In genomic region chr20:42041000-42041565, GRCh38 we compare ENCODE assay signal across 22 cellular contexts.
DNase-seq lines count a peak whose midpoint lies in the region; ATAC-seq and TF ChIP-seq lines count a peak whose summit lies in the region.
"Had no signal": no experiment of that assay in that cellular context is flagged by ENCODE, and none has a peak within 500 bp of the region (broad histone marks: within the 10 kb centered on the region; RNA-seq: fewer than 3 reads in every experiment).

No MANE protein-coding gene starts in this region.

- H3K27me3 ChIP-seq in Loucy (ENCODE audit: insufficient read depth, low read length, poor library complexity, severe bottlenecking) (no peaks in the 10 kb centered on the region), smooth muscle cell (ENCODE audit: low read depth) (peaks cover 19% of the 10 kb centered on the region), tibial nerve (no peaks in the 10 kb centered on the region)
- H3K27me3 ChIP-seq: body of pancreas, upper lobe of left lung had no signal

- peaks cover 7% of the 10 kb centered on the region for H3K9me3 Mint-ChIP-seq in chondrocyte (ENCODE audit: low read depth)
- no peaks in the 10 kb centered on the region for H3K9me3 Mint-ChIP-seq in activated CD4-positive, alpha-beta T cell treated with anti-CD3 and anti-CD28 coated beads for 36 hours (ENCODE audit: low read depth)
- no peaks in the 10 kb centered on the region for H3K9me3 Mint-ChIP-seq in activated CD8-positive, alpha-beta T cell treated with anti-CD3 and anti-CD28 coated beads for 36 hours

- H3K4me1 Mint-ChIP-seq in chondrocyte (ENCODE audit: low read depth), result no peaks in the 10 kb centered on the region
- H3K4me1 Mint-ChIP-seq in activated CD4-positive, alpha-beta T cell treated with anti-CD3 and anti-CD28 coated beads for 36 hours, result no peaks in the 10 kb centered on the region
- H3K4me1 Mint-ChIP-seq in activated CD8-positive, alpha-beta T cell treated with anti-CD3 and anti-CD28 coated beads for 36 hours (ENCODE audit: low read depth), result no peaks in the 10 kb centered on the region
- H3K4me1 Mint-ChIP-seq: stimulated activated memory B cell treated with anti-CD40 and anti-IgM and Interleukin-4, amounts not matched to agents 10 μg/mL and 1 μg/mL and 100 μg/mL, for 72 hours had no signal

- no peak overlapping the region for H3K4me3 ChIP-seq in Loucy (ENCODE audit: low read length, poor library complexity, severe bottlenecking)
- H3K4me3 ChIP-seq in smooth muscle cell, result no peak overlapping the region
- no peak overlapping the region for H3K4me3 ChIP-seq in tibial nerve
- H3K4me3 ChIP-seq: body of pancreas, upper lobe of left lung had no signal

- TF ChIP-seq EP300 in tibial nerve (IDR thresholded peaks at IDR 0.05), result no peak

- WGBS in smooth muscle cell (ENCODE audit: low lambda C conversion rate), result 45% methylated on average over 6 of the region's 6 CpGs
- WGBS in tibial nerve, 2 donors, result 36 to 37% methylated on average over 6 of the region's 6 CpGs

- no peak overlapping the region for H3K27ac Mint-ChIP-seq in chondrocyte (ENCODE audit: unreplicated experiment)
- H3K27ac Mint-ChIP-seq in activated CD4-positive, alpha-beta T cell treated with anti-CD3 and anti-CD28 coated beads for 36 hours, result no peak overlapping the region
- no peak overlapping the region for H3K27ac Mint-ChIP-seq in activated CD8-positive, alpha-beta T cell treated with anti-CD3 and anti-CD28 coated beads for 36 hours
- H3K27ac Mint-ChIP-seq: stimulated activated memory B cell treated with anti-CD40 and anti-IgM and Interleukin-4, amounts not matched to agents 10 μg/mL and 1 μg/mL and 100 μg/mL, for 72 hours had no signal

- H3K79me2 ChIP-seq in Loucy (ENCODE audit: insufficient read depth, low read length) (no peaks in the 10 kb centered on the region), smooth muscle cell (ENCODE audit: low read depth) (no peaks in the 10 kb centered on the region)

- H3K36me3 Mint-ChIP-seq in chondrocyte (ENCODE audit: low read depth), result no peaks in the 10 kb centered on the region
- H3K36me3 Mint-ChIP-seq in activated CD4-positive, alpha-beta T cell treated with anti-CD3 and anti-CD28 coated beads for 36 hours (ENCODE audit: low read depth), result no peaks in the 10 kb centered on the region
- H3K36me3 Mint-ChIP-seq in activated CD8-positive, alpha-beta T cell treated with anti-CD3 and anti-CD28 coated beads for 36 hours (ENCODE audit: low read depth), result no peaks in the 10 kb centered on the region
- H3K36me3 Mint-ChIP-seq: stimulated activated memory B cell treated with anti-CD40 and anti-IgM and Interleukin-4, amounts not matched to agents 10 μg/mL and 1 μg/mL and 100 μg/mL, for 72 hours had no signal

- H2AFZ ChIP-seq in Loucy (ENCODE audit: low read length) (no peak overlapping the region), smooth muscle cell (ENCODE audit: low read depth) (no peak overlapping the region)

- ATAC-seq in activated CD4-positive, alpha-beta T cell treated with anti-CD3 and anti-CD28 coated beads for 36 hours, result no peak
- no peak for ATAC-seq in activated CD8-positive, alpha-beta T cell treated with anti-CD3 and anti-CD28 coated beads for 36 hours
- ATAC-seq: body of pancreas; stimulated activated memory B cell treated with anti-CD40 and anti-IgM and Interleukin-4, amounts not matched to agents 10 μg/mL and 1 μg/mL and 100 μg/mL, for 72 hours had no signal

- peak; percentile 43 for TF ChIP-seq CTCF in Loucy (conservative IDR thresholded peaks at IDR 0.05; ENCODE audit: low read length)
- peak; percentile 27 for TF ChIP-seq CTCF in chondrocyte (IDR thresholded peaks at IDR 0.05)
- TF ChIP-seq CTCF in smooth muscle cell (IDR thresholded peaks at IDR 0.05; ENCODE audit: borderline replicate concordance, insufficient read depth, poor library complexity, severe bottlenecking), result peak; percentile 46
- TF ChIP-seq CTCF in tibial nerve (IDR thresholded peaks at IDR 0.05), result peak in 1 of 5 experiments; percentile 32
- TF ChIP-seq CTCF in activated CD8-positive, alpha-beta T cell treated with anti-CD3 and anti-CD28 coated beads for 36 hours (IDR thresholded peaks at IDR 0.05), result no peak

- H3K4me2 ChIP-seq in Loucy (ENCODE audit: low read depth, low read length, poor library complexity, severe bottlenecking) (no peak overlapping the region), smooth muscle cell (no peak overlapping the region)

- TF ChIP-seq POLR2A in tibial nerve (IDR thresholded peaks at IDR 0.05), result no peak

- CTCF ChIA-PET in activated CD4-positive, alpha-beta T cell treated with anti-CD3 and anti-CD28 coated beads for 36 hours (lab: Charles Lee), result no interaction called here
- CTCF ChIA-PET in activated CD8-positive, alpha-beta T cell treated with anti-CD3 and anti-CD28 coated beads for 36 hours (lab: Charles Lee), result interaction anchor here (0.9 kb wide), 1 partner anchor 10 kb away, joined by 3 read pairs; no protein-coding TSS in a partner anchor

- intact Hi-C loops in activated CD4-positive, alpha-beta T cell treated with anti-CD3 and anti-CD28 coated beads for 36 hours (cut with DNase I, micrococcal nuclease), result no loop called here
- intact Hi-C loops in activated CD8-positive, alpha-beta T cell treated with anti-CD3 and anti-CD28 coated beads for 36 hours (cut with micrococcal nuclease), result no loop called here

- H3K4me1 ChIP-seq in Loucy (ENCODE audit: insufficient read depth, low read length, poor library complexity, severe bottlenecking), result no peaks in the 10 kb centered on the region
- H3K4me1 ChIP-seq in smooth muscle cell (ENCODE audit: low read depth), result no peaks in the 10 kb centered on the region
- H3K4me1 ChIP-seq in tibial nerve, result no peaks in the 10 kb centered on the region
- H3K4me1 ChIP-seq: body of pancreas, upper lobe of left lung had no signal

- POLR2A ChIA-PET in activated CD4-positive, alpha-beta T cell treated with anti-CD3 and anti-CD28 coated beads for 36 hours (lab: Charles Lee), result interaction anchor here (0.6 kb wide), 1 partner anchor 608 kb away, joined by 7 read pairs; no protein-coding TSS in a partner anchor
- POLR2A ChIA-PET in activated CD8-positive, alpha-beta T cell treated with anti-CD3 and anti-CD28 coated beads for 36 hours (lab: Charles Lee), result no interaction called here

- no peaks in the 10 kb centered on the region for H3K36me3 ChIP-seq in Loucy (ENCODE audit: insufficient read depth, low read length)
- H3K36me3 ChIP-seq in smooth muscle cell (ENCODE audit: low read depth), result no peaks in the 10 kb centered on the region
- H3K36me3 ChIP-seq in tibial nerve, result no peaks in the 10 kb centered on the region
- H3K36me3 ChIP-seq: upper lobe of left lung had no signal

- H4K20me1 ChIP-seq in Loucy (ENCODE audit: insufficient read depth, low read length, poor library complexity, severe bottlenecking) (no peaks in the 10 kb centered on the region), smooth muscle cell (ENCODE audit: low read depth) (no peaks in the 10 kb centered on the region)

- H3K9ac ChIP-seq in Loucy (ENCODE audit: low read depth, low read length, poor library complexity, severe bottlenecking), result no peak overlapping the region
- H3K9ac ChIP-seq in smooth muscle cell (ENCODE audit: low read depth), result no peak overlapping the region

- no peaks in the 10 kb centered on the region for H3F3A ChIP-seq in Loucy (ENCODE audit: low read depth)
- H3F3A ChIP-seq in smooth muscle cell (ENCODE audit: low read depth), result no peaks in the 10 kb centered on the region

- H3K4me3 Mint-ChIP-seq in chondrocyte (ENCODE audit: unreplicated experiment), result no peak overlapping the region
- H3K4me3 Mint-ChIP-seq in activated CD4-positive, alpha-beta T cell treated with anti-CD3 and anti-CD28 coated beads for 36 hours, result no peak overlapping the region
- H3K4me3 Mint-ChIP-seq in activated CD8-positive, alpha-beta T cell treated with anti-CD3 and anti-CD28 coated beads for 36 hours, result no peak overlapping the region
- H3K4me3 Mint-ChIP-seq: stimulated activated memory B cell treated with anti-CD40 and anti-IgM and Interleukin-4, amounts not matched to agents 10 μg/mL and 1 μg/mL and 100 μg/mL, for 72 hours had no signal

- H3K9me2 ChIP-seq in Loucy (replicated peaks; ENCODE audit: low read depth, low read length), result no peaks in the 10 kb centered on the region

- H3K27ac ChIP-seq in smooth muscle cell (ENCODE audit: low read depth) (no peak overlapping the region), tibial nerve (no peak overlapping the region)
- H3K27ac ChIP-seq: body of pancreas, upper lobe of left lung had no signal

- H3K27me3 Mint-ChIP-seq in chondrocyte (ENCODE audit: low read depth), result peaks cover 5% of the 10 kb centered on the region
- H3K27me3 Mint-ChIP-seq in activated CD4-positive, alpha-beta T cell treated with anti-CD3 and anti-CD28 coated beads for 36 hours, result peaks cover 3% of the 10 kb centered on the region
- H3K27me3 Mint-ChIP-seq in activated CD8-positive, alpha-beta T cell treated with anti-CD3 and anti-CD28 coated beads for 36 hours, result no peaks in the 10 kb centered on the region
- H3K27me3 Mint-ChIP-seq: stimulated activated memory B cell treated with anti-CD40 and anti-IgM and Interleukin-4, amounts not matched to agents 10 μg/mL and 1 μg/mL and 100 μg/mL, for 72 hours had no signal

- DNase-seq in NCI-H82 (lab: John Stamatoyannopoulos, UW) (peak; percentile 53), NCI-H82 treated with DMSO at 0.1 percent for 48 hours (lab: John Stamatoyannopoulos, UW; ENCODE audit: unreplicated experiment) (no peak), chondrocyte (ENCODE audit: low spot score) (no peak), smooth muscle cell (lab: John Stamatoyannopoulos, UW; ENCODE audit: unreplicated experiment) (no peak), tibial nerve (ENCODE audit: low spot score in 2 of 2) (no peak)
- DNase-seq in activated CD4-positive, alpha-beta T cell treated with anti-CD3 and anti-CD28 coated beads for 36 hours, result no peak
- DNase-seq in activated CD8-positive, alpha-beta T cell treated with anti-CD3 and anti-CD28 coated beads for 36 hours, result no peak
- DNase-seq: activated CD4-positive, alpha-beta T cell treated with anti-CD3 and anti-CD28 coated beads for 48 hours; activated naive CD4-positive, alpha-beta T cell treated with anti-CD3 and anti-CD28 coated beads, Interleukin-2, amount 50 U/mL, for 16 hours; activated T-cell treated with anti-CD3 and anti-CD28 coated beads for 4 hours; body of pancreas; COR-L47; dermis blood vessel endothelial cell; erythroblast; IMR-90; NCI-H1436 treated with DMSO at 0.1 percent for 48 hours; NCI-H524 treated with DMSO at 0.1 percent for 48 hours; small intestine; T-helper 2 cell; upper lobe of left lung had no signal

- H3K9me3 ChIP-seq in Loucy (ENCODE audit: insufficient read depth, low read depth, low read length) (no peaks in the 10 kb centered on the region), smooth muscle cell (replicated peaks; ENCODE audit: low read depth) (no peaks in the 10 kb centered on the region), tibial nerve (no peaks in the 10 kb centered on the region)
- H3K9me3 ChIP-seq: body of pancreas, upper lobe of left lung had no signal
